Comparison of ENCODE assay signal across 21 cellular contexts in genomic region chr12:93221841-93222240, GRCh38.
A peak's percentile ranks its signal among the peaks of the same experiment; 100 is the strongest.
DNase-seq lines count a peak whose midpoint lies in the region; ATAC-seq, FAIRE-seq and TF ChIP-seq lines count a peak whose summit lies in the region.
"Had no signal": no experiment of that assay in that cellular context is flagged by ENCODE, and none has a peak within 500 bp of the region (broad histone marks: within the 10 kb centered on the region; RNA-seq: fewer than 3 reads in every experiment).

No MANE protein-coding gene starts in this region.

- no peaks in the 10 kb centered on the region for H3F3A ChIP-seq in GM23338 (replicated peaks; ENCODE audit: low read depth)

- no peak overlapping the region for H3K4me3 ChIP-seq in GM23338
- H3K4me3 ChIP-seq: BLaER1 had no signal

- H2AFZ ChIP-seq in GM23338 = no peak overlapping the region

- no peak for TF ChIP-seq CTCF in GM23338 (conservative IDR thresholded peaks at IDR 0.05; ENCODE audit: low read depth in 2 of 2)
- no peak for TF ChIP-seq CTCF in GM13976 (IDR thresholded peaks at IDR 0.05; ENCODE audit: borderline replicate concordance, control extremely low read depth, extremely low read depth, insufficient read depth, missing control alignments)
- no peak for TF ChIP-seq CTCF in D721Med (IDR thresholded peaks at IDR 0.05; ENCODE audit: insufficient read depth, missing control alignments)

- no peaks in the 10 kb centered on the region for H3K27me3 Mint-ChIP-seq in GM23338 (ENCODE audit: insufficient read depth, low read depth, poor library complexity)

- no peak overlapping the region for H3K4me3 Mint-ChIP-seq in GM23338
- H3K4me3 Mint-ChIP-seq: CD4-positive, CD25-positive, alpha-beta regulatory T cell; H9; HFFc6 had no signal

- DNase-seq in Ammon's horn (ENCODE audit: low spot score) = peak; percentile 52
- no peak for DNase-seq in GM23338 (ENCODE audit: low spot score)
- peak; percentile 2 to 30 for DNase-seq in hippocampal formation (lab: John Stamatoyannopoulos, UW)
- peak; percentile 93 for DNase-seq in pons (ENCODE audit: low spot score)
- DNase-seq in GM13976 (ENCODE audit: low spot score) = no peak
- no peak for DNase-seq in D721Med (ENCODE audit: insufficient read length, low spot score)
- DNase-seq in T-helper 2 cell = no peak
- DNase-seq: CD4-positive, CD25-positive, alpha-beta regulatory T cell; COR-L47; H9; HFFc6; IMR-90; KG1; MM.1S; NCI-H2029; NCI-H446; NCI-H524 treated with DMSO at 0.1 percent for 48 hours; SHP77 had no signal

- H4K20me1 ChIP-seq in GM23338 (replicated peaks; ENCODE audit: insufficient read depth) = no peaks in the 10 kb centered on the region
- H4K20me1 ChIP-seq: BLaER1 had no signal

- no peak overlapping the region for H3K4me2 ChIP-seq in GM23338
- H3K4me2 ChIP-seq: BLaER1 had no signal

- H3K36me3 ChIP-seq in GM23338 (ENCODE audit: insufficient read depth) = no peaks in the 10 kb centered on the region
- H3K36me3 ChIP-seq: BLaER1 had no signal

- no peak for ATAC-seq in GM23338

- peaks cover 10% of the 10 kb centered on the region; the same call in 1 of the 2 replicates for H3K4me1 ChIP-seq in GM23338 (ENCODE audit: insufficient read depth)

- no peak overlapping the region for H3K27ac ChIP-seq in GM23338 (ENCODE audit: low read depth)
- H3K27ac ChIP-seq: BLaER1, RWPE1 had no signal

- in situ Hi-C loops in GM13976 (cut with MboI; ENCODE audit: low sequenced_read_pairs, unreplicated experiment) = no loop called here

- no peak for FAIRE-seq in D721Med (lab: Jason Lieb, UNC)
- FAIRE-seq: GM19239 had no signal

- no peaks in the 10 kb centered on the region for H3K9me2 ChIP-seq in GM23338 (ENCODE audit: insufficient read depth)

- H3K79me2 ChIP-seq in GM23338 (replicated peaks; ENCODE audit: insufficient read depth) = no peaks in the 10 kb centered on the region

- peaks cover 17% of the 10 kb centered on the region for H3K4me1 Mint-ChIP-seq in GM23338
- H3K4me1 Mint-ChIP-seq: CD4-positive, CD25-positive, alpha-beta regulatory T cell had no signal

- H3K9me3 Mint-ChIP-seq in GM23338 = no peaks in the 10 kb centered on the region; the same call in 2 of the 3 replicates
- H3K9me3 Mint-ChIP-seq: HFFc6 had no signal

- H3K27me3 ChIP-seq in GM23338 (ENCODE audit: insufficient read depth) = no peaks in the 10 kb centered on the region
- H3K27me3 ChIP-seq: BLaER1 had no signal

- no peaks in the 10 kb centered on the region; the same call in 2 of the 3 replicates for H3K36me3 Mint-ChIP-seq in GM23338 (ENCODE audit: low read depth)
- H3K36me3 Mint-ChIP-seq: CD4-positive, CD25-positive, alpha-beta regulatory T cell had no signal

- 0 out of 2 replicates have a peak overlapping the region, but pooled peaks have one; percentile 25 for H3K27ac Mint-ChIP-seq in GM23338
- H3K27ac Mint-ChIP-seq: CD4-positive, CD25-positive, alpha-beta regulatory T cell; H9; HFFc6 had no signal

TF ChIP-seq in GM23338, 12 proteins besides CTCF, POLR2A, EP300 and RAD21 (continues in another document):
- TF ChIP-seq REST (IDR thresholded peaks at IDR 0.05; ENCODE audit: unreplicated experiment) (no peak), ETS1 (IDR thresholded peaks at IDR 0.05) (no peak), POLR2AphosphoS5 (IDR thresholded peaks at IDR 0.05; ENCODE audit: low read depth) (no peak), ZNF331 (CRISPR knock-in tag; IDR thresholded peaks at IDR 0.05; ENCODE audit: low read depth) (no peak), EZH2phosphoT487 (IDR thresholded peaks at IDR 0.05; ENCODE audit: unreplicated experiment) (no peak), ZNF114 (CRISPR knock-in tag; IDR thresholded peaks at IDR 0.05) (no peak), JUNB (IDR thresholded peaks at IDR 0.05; ENCODE audit: unreplicated experiment) (no peak), CREB1 (CRISPR knock-in tag; IDR thresholded peaks at IDR 0.05; ENCODE audit: low read depth) (no peak), EZH2 (IDR thresholded peaks at IDR 0.05; ENCODE audit: low read depth, unreplicated experiment) (no peak)

Comparison
In these comparisons a context has a peak if more than half of its experiments do, and no peak if none do; other contexts are left out.
1. DNase-seq: peak in Ammon's horn (single experiment), hippocampal formation (2 of 2) and pons (single experiment); none in GM23338 (single experiment), GM13976 (single experiment), D721Med (single experiment) and T-helper 2 cell (0 of 5).